9 cellular contexts compared by ENCODE assay signal in genomic region chr13:104571161-104571889, GRCh38.
DNase-seq lines count a peak whose midpoint lies in the region; ATAC-seq and TF ChIP-seq lines count a peak whose summit lies in the region.
"Had no signal": no experiment of that assay in that cellular context is flagged by ENCODE, and none has a peak within 500 bp of the region (broad histone marks: within the 10 kb centered on the region; RNA-seq: fewer than 3 reads in every experiment).

No MANE protein-coding gene starts in this region.

- TF ChIP-seq CTCF in stomach (IDR thresholded peaks at IDR 0.05): peak in 5 of 7 experiments; percentile 44 to 59 (median 56)

- TF ChIP-seq EP300 in stomach (IDR thresholded peaks at IDR 0.05): no peak

- peak overlapping the region in 1 of 5 donors; percentile 16 for H3K27ac ChIP-seq in stomach

- peaks cover 0 to 9% (median 0%) of the 10 kb centered on the region in 4 donors for H3K4me1 ChIP-seq in stomach

- 28 to 36% (median 35%) methylated on average over 12 of the region's 12 CpGs for WGBS in stomach, 5 donors

- no peaks in the 10 kb centered on the region for H3K27me3 ChIP-seq in stomach

- no peak overlapping the region for H3K4me3 ChIP-seq in stomach

- no peaks in the 10 kb centered on the region for H3K9me3 ChIP-seq in stomach

- DNase-seq in NCI-H2107 treated with DMSO at 0.1 percent for 48 hours (lab: John Stamatoyannopoulos, UW; ENCODE audit: unreplicated experiment) (peak; percentile 2), NCI-H2107 (lab: John Stamatoyannopoulos, UW) (no peak), NCI-H2227 (lab: John Stamatoyannopoulos, UW; ENCODE audit: unreplicated experiment) (peak; percentile 59), brain pericyte (ENCODE audit: low read depth, low spot score) (peak; percentile 39), iPS-NIHi7 (ENCODE audit: extremely low spot score) (peak; percentile 56), stomach (peak; percentile 55), GDM1 (lab: John Stamatoyannopoulos, UW) (no peak)
- DNase-seq: CD4-positive, CD25-positive, alpha-beta regulatory T cell had no signal

- no peak for TF ChIP-seq POLR2A in stomach (IDR thresholded peaks at IDR 0.05)

- ATAC-seq in GM21381 (IDR thresholded peaks at IDR 0.05; ENCODE audit: unreplicated experiment): no peak

- intact Hi-C loops in stomach (cut with DNase I; ENCODE audit: low total_unique reads): no loop called here

- no peaks in the 10 kb centered on the region for H3K36me3 ChIP-seq in stomach

Comparison
In these comparisons a context has a peak if more than half of its experiments do, and no peak if none do; other contexts are left out.
1. DNase-seq: peak in NCI-H2107 treated with DMSO at 0.1 percent for 48 hours (single experiment), NCI-H2227 (single experiment), brain pericyte (single experiment), iPS-NIHi7 (single experiment) and stomach (single experiment); none in NCI-H2107 (single experiment) and GDM1 (single experiment).